Comparison of ENCODE assay signal across 30 cellular contexts in the genomic region with DNA sequence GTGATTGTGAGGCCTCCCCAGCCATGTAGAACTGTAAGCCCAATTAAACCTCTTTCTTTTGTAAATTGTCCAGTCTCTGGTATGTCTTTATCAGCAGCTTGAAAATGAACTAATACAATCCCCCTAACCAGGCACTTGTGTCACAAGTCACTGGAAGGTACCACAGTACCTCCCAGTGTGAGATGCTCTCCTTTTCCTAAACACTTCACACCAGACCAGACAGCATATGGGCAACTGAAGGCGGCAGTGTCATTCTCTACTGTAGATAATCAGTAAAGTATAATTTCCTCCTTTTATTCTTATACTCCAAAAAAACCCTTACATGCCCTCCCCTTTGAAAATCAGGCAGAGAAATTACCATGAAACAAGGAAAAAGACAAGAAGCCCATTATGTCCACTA.
"Had no signal": no experiment of that assay in that cellular context is flagged by ENCODE, and none has a peak within 500 bp of the region (broad histone marks: within the 10 kb centered on the region; RNA-seq: fewer than 3 reads in every experiment).

No MANE protein-coding gene starts in this region.

- H3K4me3 Mint-ChIP-seq: natural killer cell; nephron; neural progenitor cell; stimulated activated effector memory CD8-positive, alpha-beta T cell treated with anti-CD3 and anti-CD28 coated beads, Interleukin-12 subunit alpha, Interleukin-12 subunit beta, amount 100 ng/mL, for 72 hours; stimulated activated naive CD8-positive, alpha-beta T cell treated with anti-CD3 and anti-CD28 coated beads, Interleukin-15, amount 100 ng/mL, for 72 hours had no signal

- H3K36me3 Mint-ChIP-seq: naive thymus-derived CD4-positive, alpha-beta T cell; natural killer cell; neural progenitor cell; stimulated activated effector memory CD8-positive, alpha-beta T cell treated with anti-CD3 and anti-CD28 coated beads, Interleukin-12 subunit alpha, Interleukin-12 subunit beta, amount 100 ng/mL, for 72 hours had no signal

- H3K4me1 Mint-ChIP-seq: naive thymus-derived CD4-positive, alpha-beta T cell; natural killer cell; nephron; neural progenitor cell; stimulated activated effector memory CD8-positive, alpha-beta T cell treated with anti-CD3 and anti-CD28 coated beads, Interleukin-12 subunit alpha, Interleukin-12 subunit beta, amount 100 ng/mL, for 72 hours; stimulated activated naive CD8-positive, alpha-beta T cell treated with anti-CD3 and anti-CD28 coated beads, Interleukin-15, amount 100 ng/mL, for 72 hours had no signal

- H3K9me3 Mint-ChIP-seq: nephron; neural progenitor cell; stimulated activated effector memory CD8-positive, alpha-beta T cell treated with anti-CD3 and anti-CD28 coated beads, Interleukin-12 subunit alpha, Interleukin-12 subunit beta, amount 100 ng/mL, for 72 hours; stimulated activated naive CD8-positive, alpha-beta T cell treated with anti-CD3 and anti-CD28 coated beads, Interleukin-15, amount 100 ng/mL, for 72 hours had no signal

- ATAC-seq: naive thymus-derived CD4-positive, alpha-beta T cell; natural killer cell; psoas muscle; right cardiac atrium; right lobe of liver; stimulated activated effector memory CD8-positive, alpha-beta T cell treated with anti-CD3 and anti-CD28 coated beads, Interleukin-12 subunit alpha, Interleukin-12 subunit beta, amount 100 ng/mL, for 72 hours; stimulated activated naive CD8-positive, alpha-beta T cell treated with anti-CD3 and anti-CD28 coated beads, Interleukin-15, amount 100 ng/mL, for 72 hours; stimulated activated naive CD8-positive, alpha-beta T cell treated with anti-CD3 and anti-CD28 coated beads, Interleukin-15, Interleukin-2, amounts not matched to agents 100 U/mL and 50 U/mL, for 24 hours had no signal

- H3K4me3 ChIP-seq: neural progenitor cell, ovary, psoas muscle, right lobe of liver, sigmoid colon, suprapubic skin, testis, thyroid gland, tibial nerve, upper lobe of left lung, vagina had no signal

- H3K27ac Mint-ChIP-seq: naive thymus-derived CD4-positive, alpha-beta T cell; natural killer cell; nephron; neural progenitor cell; progenitor cell of endocrine pancreas; stimulated activated effector memory CD8-positive, alpha-beta T cell treated with anti-CD3 and anti-CD28 coated beads, Interleukin-12 subunit alpha, Interleukin-12 subunit beta, amount 100 ng/mL, for 72 hours; stimulated activated naive CD8-positive, alpha-beta T cell treated with anti-CD3 and anti-CD28 coated beads, Interleukin-15, amount 100 ng/mL, for 72 hours had no signal

- H3K27me3 ChIP-seq: neural progenitor cell, ovary, right lobe of liver, sigmoid colon, suprapubic skin, testis, thyroid gland, tibial nerve, upper lobe of left lung, vagina had no signal

- DNase-seq: naive thymus-derived CD4-positive, alpha-beta T cell; natural killer cell; occipital lobe; ovary; posterior cingulate gyrus; psoas muscle; right cardiac atrium; right lobe of liver; sigmoid colon; small intestine; stimulated activated CD4-positive, alpha-beta T cell treated with anti-CD3 and anti-CD28 coated beads, Interleukin-15, amount 100 ng/mL, for 24 hours; stimulated activated CD4-positive, alpha-beta T cell treated with anti-CD3 and anti-CD28 coated beads, Interleukin-2, amount 100 ng/mL, for 24 hours; stimulated activated CD4-positive, alpha-beta T cell treated with anti-CD3 and anti-CD28 coated beads, Interleukin-2, amount 100 ng/mL, for 48 hours; stimulated activated CD4-positive, alpha-beta T cell treated with anti-CD3 and anti-CD28 coated beads, Interleukin-4, amount 100 ng/mL, for 24 hours; stimulated activated naive CD4-positive, alpha-beta T cell; stimulated activated naive CD8-positive, alpha-beta T cell treated with anti-CD3 and anti-CD28 coated beads, Interleukin-15, amount 100 ng/mL, for 72 hours; stimulated activated naive CD8-positive, alpha-beta T cell treated with anti-CD3 and anti-CD28 coated beads, Interleukin-15, Interleukin-2, amounts not matched to agents 100 U/mL and 50 U/mL, for 24 hours; substantia nigra; testis; thyroid gland; trophoblast cell; upper lobe of left lung had no signal

- H3K36me3 ChIP-seq: neural progenitor cell, ovary, right lobe of liver, sigmoid colon, suprapubic skin, thyroid gland, tibial nerve, upper lobe of left lung, vagina had no signal

- H3K9me3 ChIP-seq: ovary, psoas muscle, right lobe of liver, sigmoid colon, suprapubic skin, testis, thyroid gland, tibial nerve, upper lobe of left lung, vagina had no signal

- H3K4me1 ChIP-seq: parathyroid adenoma, psoas muscle, right lobe of liver, sigmoid colon, suprapubic skin, testis, thyroid gland, tibial nerve, upper lobe of left lung, vagina had no signal

- H3K27ac ChIP-seq: neural progenitor cell, ovary, parathyroid adenoma, psoas muscle, right lobe of liver, sigmoid colon, suprapubic skin, testis, thyroid gland, tibial nerve, upper lobe of left lung, vagina had no signal
